ENCODE assay signal across 15 cellular contexts in the genomic region with DNA sequence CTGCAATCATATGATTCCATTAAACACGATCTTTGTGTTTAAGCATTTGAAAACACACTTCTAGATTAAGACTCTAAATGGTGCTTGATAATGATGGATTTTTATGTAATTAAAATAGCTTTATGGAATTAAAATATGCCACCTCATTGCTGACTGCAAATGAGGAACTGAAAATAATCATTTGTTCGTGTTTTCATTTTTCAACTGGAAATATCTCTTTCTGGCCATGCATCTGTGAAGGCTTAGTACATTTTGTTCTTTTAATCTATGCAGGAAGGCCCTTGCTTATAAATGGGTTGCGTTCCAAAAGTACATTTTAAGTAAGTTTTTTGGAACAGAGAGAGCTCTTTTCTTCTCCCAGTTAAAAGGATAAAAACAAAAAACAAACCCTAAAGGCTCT.
DNase-seq lines count a peak whose midpoint lies in the region; ATAC-seq and TF ChIP-seq lines count a peak whose summit lies in the region.
"Had no signal": no experiment of that assay in that cellular context is flagged by ENCODE, and none has a peak within 500 bp of the region (broad histone marks: within the 10 kb centered on the region; RNA-seq: fewer than 3 reads in every experiment).

No MANE protein-coding gene starts in this region.

- H3K4me3 ChIP-seq in BE2C (ENCODE audit: low read depth, low read length): no peak overlapping the region
- H3K4me3 ChIP-seq: hepatocyte, thoracic aorta had no signal

- no peaks in the 10 kb centered on the region for H3K4me1 ChIP-seq in BE2C

- H3K36me3 Mint-ChIP-seq in stimulated activated naive B cell treated with anti-CD40 and anti-IgM and Interleukin-4, amounts not matched to agents 10 μg/mL and 1 μg/mL and 100 μg/mL, for 72 hours: no peaks in the 10 kb centered on the region
- H3K36me3 Mint-ChIP-seq in CD4-positive, alpha-beta T cell (ENCODE audit: low read depth): no peaks in the 10 kb centered on the region
- H3K36me3 Mint-ChIP-seq: memory B cell had no signal

- H3K4me1 Mint-ChIP-seq in stimulated activated naive B cell treated with anti-CD40 and anti-IgM and Interleukin-4, amounts not matched to agents 10 μg/mL and 1 μg/mL and 100 μg/mL, for 72 hours: peaks cover 14 to 29% of the 10 kb centered on the region in 2 donors
- H3K4me1 Mint-ChIP-seq in CD4-positive, alpha-beta T cell (ENCODE audit: low read depth): no peaks in the 10 kb centered on the region

- ATAC-seq in GM19035 (IDR thresholded peaks at IDR 0.05; ENCODE audit: unreplicated experiment) (peak; percentile 64), HG02588 (IDR thresholded peaks at IDR 0.05; ENCODE audit: unreplicated experiment) (peak; percentile 67), HG03196 (IDR thresholded peaks at IDR 0.05; ENCODE audit: unreplicated experiment) (peak; percentile 60), omental fat pad (ENCODE audit: low FRiP score) (no peak)
- ATAC-seq in stimulated activated naive B cell treated with anti-CD40 and anti-IgM and Interleukin-4, amounts not matched to agents 10 μg/mL and 1 μg/mL and 100 μg/mL, for 72 hours (replicated peaks): peak; percentile 58
- no peak for ATAC-seq in CD4-positive, alpha-beta T cell (ENCODE audit: poor library complexity)
- ATAC-seq: HepG2 had no signal

- intact Hi-C loops in CD4-positive, alpha-beta T cell (cut with DNase I, micrococcal nuclease): no loop called here

- POLR2A ChIA-PET in CD4-positive, alpha-beta T cell (lab: Charles Lee): no interaction called here

- no peak overlapping the region for H3K27ac ChIP-seq in CD4-positive, alpha-beta T cell (ENCODE audit: low read depth, low read length)
- H3K27ac ChIP-seq: hepatocyte, thoracic aorta had no signal

- no peaks in the 10 kb centered on the region for H3K27me3 ChIP-seq in CD4-positive, alpha-beta T cell (ENCODE audit: control insufficient read depth, insufficient read depth, low read length)
- no peaks in the 10 kb centered on the region for H3K27me3 ChIP-seq in BE2C
- H3K27me3 ChIP-seq: hepatocyte had no signal

- no peak overlapping the region for H3K4me3 Mint-ChIP-seq in stimulated activated naive B cell treated with anti-CD40 and anti-IgM and Interleukin-4, amounts not matched to agents 10 μg/mL and 1 μg/mL and 100 μg/mL, for 72 hours
- no peak overlapping the region for H3K4me3 Mint-ChIP-seq in CD4-positive, alpha-beta T cell
- H3K4me3 Mint-ChIP-seq: memory B cell had no signal

- DNase-seq in stimulated activated naive B cell treated with anti-CD40 and anti-IgM and Interleukin-4, amounts not matched to agents 10 μg/mL and 1 μg/mL and 100 μg/mL, for 72 hours: no peak
- DNase-seq in CD4-positive, alpha-beta T cell: no peak
- DNase-seq in BE2C (no peak), omental fat pad (ENCODE audit: low spot score) (no peak)
- DNase-seq: activated CD8-positive, alpha-beta memory T cell treated with anti-CD3 and anti-CD28 coated beads, Interleukin-2, amount 50 U/mL, for 4 hours; aorta; NCI-H2171 had no signal

- no peaks in the 10 kb centered on the region for H3K9me3 ChIP-seq in CD4-positive, alpha-beta T cell (ENCODE audit: control insufficient read depth, low read length)
- H3K9me3 ChIP-seq in BE2C: no peaks in the 10 kb centered on the region
- H3K9me3 ChIP-seq: thoracic aorta had no signal

- H3K27me3 Mint-ChIP-seq in stimulated activated naive B cell treated with anti-CD40 and anti-IgM and Interleukin-4, amounts not matched to agents 10 μg/mL and 1 μg/mL and 100 μg/mL, for 72 hours: peaks cover 14 to 35% of the 10 kb centered on the region in 2 donors
- no peaks in the 10 kb centered on the region for H3K27me3 Mint-ChIP-seq in CD4-positive, alpha-beta T cell
- H3K27me3 Mint-ChIP-seq: progenitor cell of endocrine pancreas had no signal

- TF ChIP-seq CTCF in CD4-positive, alpha-beta T cell (IDR thresholded peaks at IDR 0.05): no peak
- TF ChIP-seq CTCF in BE2C (IDR thresholded peaks at IDR 0.05; ENCODE audit: low read depth, low read length) (no peak), omental fat pad (IDR thresholded peaks at IDR 0.05) (no peak)

- no peak overlapping the region for H3K27ac Mint-ChIP-seq in stimulated activated naive B cell treated with anti-CD40 and anti-IgM and Interleukin-4, amounts not matched to agents 10 μg/mL and 1 μg/mL and 100 μg/mL, for 72 hours
- H3K27ac Mint-ChIP-seq in CD4-positive, alpha-beta T cell: no peak overlapping the region
- H3K27ac Mint-ChIP-seq: memory B cell, progenitor cell of endocrine pancreas had no signal

- CTCF ChIA-PET in CD4-positive, alpha-beta T cell (lab: Charles Lee): no interaction called here

- no peaks in the 10 kb centered on the region for H3K9me3 Mint-ChIP-seq in stimulated activated naive B cell treated with anti-CD40 and anti-IgM and Interleukin-4, amounts not matched to agents 10 μg/mL and 1 μg/mL and 100 μg/mL, for 72 hours
- no peaks in the 10 kb centered on the region for H3K9me3 Mint-ChIP-seq in CD4-positive, alpha-beta T cell
- H3K9me3 Mint-ChIP-seq: memory B cell had no signal

- no peaks in the 10 kb centered on the region for H3K36me3 ChIP-seq in BE2C
- H3K36me3 ChIP-seq: thoracic aorta had no signal

Comparison
In these comparisons a context has a peak if more than half of its experiments do, and no peak if none do; other contexts are left out.
1. ATAC-seq: peak in GM19035 (single experiment), HG02588 (single experiment), HG03196 (single experiment) and stimulated activated naive B cell treated with anti-CD40 and anti-IgM and Interleukin-4, amounts not matched to agents 10 μg/mL and 1 μg/mL and 100 μg/mL, for 72 hours (2 of 2); none in CD4-positive, alpha-beta T cell (single experiment) and omental fat pad (single experiment).